8 cellular contexts compared by ENCODE assay signal in the genomic region with DNA sequence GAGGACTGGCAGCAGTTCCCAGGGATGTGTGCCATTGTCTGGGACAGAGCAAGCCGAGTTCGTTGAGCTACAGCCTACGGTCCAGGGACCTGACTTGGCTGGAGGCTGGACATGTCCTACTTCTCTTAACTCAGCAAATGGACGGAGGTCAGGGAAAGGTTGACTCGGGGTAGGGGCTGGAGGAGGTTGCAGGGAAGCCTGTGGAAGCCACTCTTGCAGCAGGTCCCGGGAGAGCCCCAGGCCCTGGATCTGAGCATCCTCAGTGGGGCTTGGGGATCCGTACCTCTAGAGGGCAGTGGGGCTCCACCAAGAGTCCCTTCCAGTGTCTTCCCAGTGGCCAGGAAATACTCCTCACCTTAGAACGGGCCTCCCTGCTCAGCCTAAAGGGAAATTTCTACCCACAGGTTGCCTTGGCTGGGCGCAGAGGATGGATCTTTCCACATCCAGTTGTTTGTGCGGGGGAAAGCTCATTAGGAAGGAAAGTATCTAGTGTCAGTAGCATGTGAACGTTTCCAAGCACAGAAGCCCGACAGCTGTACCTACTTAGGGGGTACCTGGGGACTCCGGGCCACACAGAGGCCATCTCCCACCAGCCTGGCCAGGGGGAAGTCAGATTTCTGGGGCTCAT.
DNase-seq lines count a peak whose midpoint lies in the region; ATAC-seq, FAIRE-seq and TF ChIP-seq lines count a peak whose summit lies in the region.

No MANE protein-coding gene starts in this region.

- H3K9me3 ChIP-seq in DND-41 (ENCODE audit: insufficient read depth, low read length, severe bottlenecking): no peaks in the 10 kb centered on the region
- no peaks in the 10 kb centered on the region for H3K9me3 ChIP-seq in ovary
- no peaks in the 10 kb centered on the region for H3K9me3 ChIP-seq in tibial artery

- H3K4me2 ChIP-seq in DND-41 (ENCODE audit: insufficient read depth, low read length): no peak overlapping the region

- intact Hi-C loops in ovary (cut with DNase I): loop anchor here (2.0 to 10.0 kb wide), 4 partner anchors 219 to 713 kb away; no protein-coding TSS in a partner anchor
- intact Hi-C loops in tibial artery (cut with DNase I; ENCODE audit: low total_unique reads): loop anchor here (5.0 kb wide), 1 partner anchor 225 kb away; no protein-coding TSS in a partner anchor

- H3K36me3 ChIP-seq in DND-41 (ENCODE audit: insufficient read depth, low read length): no peaks in the 10 kb centered on the region
- no peaks in the 10 kb centered on the region for H3K36me3 ChIP-seq in ovary
- H3K36me3 ChIP-seq in tibial artery: no peaks in the 10 kb centered on the region

- H3K27ac ChIP-seq in DND-41 (ENCODE audit: low read length) (no peak overlapping the region), ovary (no peak overlapping the region), tibial artery (no peak overlapping the region)

- H4K20me1 ChIP-seq in DND-41 (ENCODE audit: insufficient read depth, low read length): peaks cover 2% of the 10 kb centered on the region; the same call in 1 of the 2 replicates

- WGBS in ovary, 3 donors: 40 to 41% (median 40%) methylated on average over 13 of the region's 13 CpGs

- H3K9ac ChIP-seq in DND-41 (ENCODE audit: low read depth, low read length): no peak overlapping the region

- no peak overlapping the region for H3K4me3 ChIP-seq in DND-41 (ENCODE audit: low read depth in 1 of 2, low read length in 2 of 2)
- no peak overlapping the region for H3K4me3 ChIP-seq in foreskin fibroblast (ENCODE audit: low read depth in 1 of 2, low read length in 2 of 2)
- H3K4me3 ChIP-seq in ovary: no peak overlapping the region
- H3K4me3 ChIP-seq in tibial artery: no peak overlapping the region

- peak; percentile 18 for DNase-seq in DND-41
- peak; percentile 67 for DNase-seq in HK-2 (ENCODE audit: unreplicated experiment)
- peak; percentile 54 for DNase-seq in RCC 7860 (ENCODE audit: low spot score)
- DNase-seq in activated T-helper 9 cell treated with anti-CD3 and anti-CD28 coated beads, Interleukin-2, amount 50 U/mL, for 16 hours (ENCODE audit: low read depth): peak; percentile 38
- DNase-seq in foreskin fibroblast: peak; percentile 55 to 85
- peak; percentile 68 to 82 (median 74) for DNase-seq in ovary
- DNase-seq in tibial artery: peak in 1 of 2 donors; percentile 57

- no peak for TF ChIP-seq POLR2A in ovary (IDR thresholded peaks at IDR 0.05)

- H3K4me1 ChIP-seq in DND-41 (ENCODE audit: insufficient read depth, low read length) (no peaks in the 10 kb centered on the region), ovary (ENCODE audit: insufficient read depth) (peaks cover 3% of the 10 kb centered on the region), tibial artery (peaks cover 0 to 8% (median 0%) of the 10 kb centered on the region in 4 donors)

- FAIRE-seq in RCC 7860 (lab: Jason Lieb, UNC): no peak

- TF ChIP-seq CTCF in DND-41 (IDR thresholded peaks at IDR 0.05; ENCODE audit: borderline replicate concordance, extremely low read depth, low read length, poor library complexity, severe bottlenecking) (peak; percentile 56), foreskin fibroblast (IDR thresholded peaks at IDR 0.05; ENCODE audit: low read depth, low read length) (peak; percentile 89), ovary (IDR thresholded peaks at IDR 0.05) (peak; percentile 54 to 79 (median 77)), tibial artery (IDR thresholded peaks at IDR 0.05) (peak; percentile 75)

- H2AFZ ChIP-seq in DND-41 (ENCODE audit: low read depth, low read length): no peak overlapping the region

- H3K79me2 ChIP-seq in DND-41 (ENCODE audit: insufficient read depth, low read length): no peaks in the 10 kb centered on the region

- ATAC-seq in DND-41 (ENCODE audit: insufficient read depth, low read depth) (peak; percentile 40; the same call in 1 of the 3 replicates), HG03135 (IDR thresholded peaks at IDR 0.05; ENCODE audit: unreplicated experiment) (no peak)

- no peak for TF ChIP-seq EP300 in ovary (IDR thresholded peaks at IDR 0.05)

- H3K27me3 ChIP-seq in DND-41 (ENCODE audit: insufficient read depth, low read length, poor library complexity) (no peaks in the 10 kb centered on the region), ovary (no peaks in the 10 kb centered on the region), tibial artery (no peaks in the 10 kb centered on the region)
